12 cellular contexts compared by ENCODE assay signal in the genomic region with DNA sequence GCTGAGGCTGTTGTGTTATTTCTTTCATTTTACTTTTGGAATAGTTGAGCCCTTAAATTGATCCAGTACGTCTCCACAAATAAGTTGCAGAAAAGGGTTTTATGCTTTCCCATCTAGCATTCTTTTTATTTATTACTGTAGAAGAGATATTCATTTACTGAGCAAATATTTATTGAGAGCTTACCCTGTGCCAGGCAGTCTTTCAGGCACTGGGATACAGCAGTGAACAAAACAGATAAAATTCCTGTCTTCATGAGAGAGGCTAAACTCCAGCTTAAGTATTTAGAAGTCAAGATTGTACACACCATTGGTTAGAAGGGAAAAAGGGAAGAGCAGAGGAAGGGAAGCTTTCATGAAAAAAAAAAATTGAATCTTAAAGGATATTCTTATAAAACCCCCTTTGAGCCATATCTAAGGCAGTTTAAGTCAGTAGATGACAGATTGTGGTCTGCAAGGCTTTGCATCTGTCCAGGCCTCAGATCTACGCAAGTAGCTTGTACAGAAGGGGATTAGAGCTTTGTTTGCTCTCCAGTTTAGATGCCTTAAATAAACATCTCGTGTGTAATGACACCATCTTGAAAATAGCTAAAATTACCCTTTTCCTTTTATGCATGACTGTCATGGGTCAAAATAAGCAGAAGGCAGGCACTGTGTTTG. TPM values are rescaled to one million over a fixed set of nuclear protein-coding genes. Genes with fewer than 3 reads are reported as not detected.
A peak's percentile ranks its signal among the peaks of the same experiment; 100 is the strongest.
DNase-seq lines count a peak whose midpoint lies in the region; ATAC-seq and TF ChIP-seq lines count a peak whose summit lies in the region.
"Had no signal": no experiment of that assay in that cellular context is flagged by ENCODE, and none has a peak within 500 bp of the region (broad histone marks: within the 10 kb centered on the region; RNA-seq: fewer than 3 reads in every experiment).

No MANE protein-coding gene starts in this region.

- H4K91ac ChIP-seq in mesenchymal stem cell (ENCODE audit: low read length), result no peak overlapping the region

- H3K36me3 ChIP-seq in mesenchymal stem cell (ENCODE audit: control insufficient read depth in 1 of 2, insufficient read depth in 2 of 2, low read depth in 1 of 2, low read length in 2 of 2) (peaks cover 8 to 59% of the 10 kb centered on the region in 2 experiments), gastrocnemius medialis (no peaks in the 10 kb centered on the region)

- H4K8ac ChIP-seq in mesenchymal stem cell (ENCODE audit: low read length), result no peak overlapping the region

- no peak overlapping the region for H2BK12ac ChIP-seq in mesenchymal stem cell (ENCODE audit: low read length in 2 of 2)

- peaks cover 38% of the 10 kb centered on the region for H3K79me1 ChIP-seq in mesenchymal stem cell (replicated peaks; ENCODE audit: low read length, poor library complexity, severe bottlenecking)

- no peak overlapping the region for H2AK5ac ChIP-seq in mesenchymal stem cell (ENCODE audit: low read length, severe bottlenecking)

- TF ChIP-seq POLR2A in gastrocnemius medialis (IDR thresholded peaks at IDR 0.05), result no peak

- H3K4me2 ChIP-seq in mesenchymal stem cell (ENCODE audit: low read length, poor library complexity, severe bottlenecking), result no peak overlapping the region

- no peak overlapping the region for H3K4ac ChIP-seq in mesenchymal stem cell (ENCODE audit: low read depth in 1 of 2, low read length in 2 of 2)

- H3K4me3 ChIP-seq in mesenchymal stem cell (ENCODE audit: insufficient read depth in 1 of 2, low read depth in 1 of 2, low read length in 2 of 2), result no peak overlapping the region
- H3K4me3 ChIP-seq in gastrocnemius medialis, result no peak overlapping the region

- H3K27ac ChIP-seq in mesenchymal stem cell (ENCODE audit: low read length, poor library complexity, severe bottlenecking) (no peak overlapping the region), gastrocnemius medialis (peak overlapping the region in 1 of 4 donors; percentile 57)

- CTCF ChIA-PET in WTC11 (lab: Charles Lee), result interaction anchor here (1.2 to 2.1 kb wide), 3 partner anchors 58 to 85 kb away, joined by 3 to 8 read pairs (median 6); a partner anchor contains a TSS

- POLR2A ChIA-PET in WTC11 (lab: Charles Lee), result interaction anchor here (0.5 to 1.4 kb wide), 2 partner anchors 13 to 211 kb away, joined by 3 to 9 read pairs; no protein-coding TSS in a partner anchor

- H3K14ac ChIP-seq in mesenchymal stem cell (ENCODE audit: low read length in 2 of 2), result no peak overlapping the region

- in situ Hi-C loops in gastrocnemius medialis (cut with MboI; ENCODE audit: low sequenced_read_pairs in 4 of 4), result no loop called here

- H2BK15ac ChIP-seq in mesenchymal stem cell (ENCODE audit: low read depth, poor library complexity, severe bottlenecking), result no peak overlapping the region

- H3K23ac ChIP-seq in mesenchymal stem cell (ENCODE audit: low read length in 2 of 2), result no peak overlapping the region

- H3K4me1 ChIP-seq in mesenchymal stem cell (ENCODE audit: control insufficient read depth, insufficient read depth, low read depth, low read length) (peaks cover 9% of the 10 kb centered on the region), gastrocnemius medialis (peaks cover 0 to 6% of the 10 kb centered on the region in 2 donors)

- no peak overlapping the region for H2BK5ac ChIP-seq in mesenchymal stem cell (ENCODE audit: low read depth, low read length, poor library complexity, severe bottlenecking)

- 83% methylated on average over 1 of the region's 3 CpGs for WGBS in mesenchymal stem cell

- peak overlapping the region; percentile 63 for H3K27ac Mint-ChIP-seq in WTC11
- H3K27ac Mint-ChIP-seq in chondrocyte (ENCODE audit: unreplicated experiment), result no peak overlapping the region
- no peak overlapping the region for H3K27ac Mint-ChIP-seq in endothelial cell (ENCODE audit: unreplicated experiment)

- no peak overlapping the region for H3K9ac ChIP-seq in mesenchymal stem cell (ENCODE audit: low read length)

- TF ChIP-seq CTCF in WTC11 (IDR thresholded peaks at IDR 0.05) (no peak), chondrocyte (IDR thresholded peaks at IDR 0.05) (no peak), gastrocnemius medialis (IDR thresholded peaks at IDR 0.05 in 4 of 5, conservative IDR thresholded peaks at IDR 0.05 in 1 of 5) (no peak), endothelial cell (IDR thresholded peaks at IDR 0.05; ENCODE audit: unreplicated experiment) (no peak)

- H3K9me3 Mint-ChIP-seq in WTC11 (no peaks in the 10 kb centered on the region; the same call in 1 of the 2 replicates), chondrocyte (ENCODE audit: low read depth) (no peaks in the 10 kb centered on the region), endothelial cell (ENCODE audit: unreplicated experiment) (no peaks in the 10 kb centered on the region)
- H3K9me3 Mint-ChIP-seq: activated T-cell treated with anti-CD3 and anti-CD28 coated beads, Interleukin-2, amount 50 U/mL, for 4 hours had no signal

- DNase-seq in DMS 273 (lab: John Stamatoyannopoulos, UW; ENCODE audit: unreplicated experiment), result peak; percentile 58
- DNase-seq in NCI-H146 treated with DMSO at 0.1 percent for 48 hours (lab: John Stamatoyannopoulos, UW; ENCODE audit: unreplicated experiment), result peak; percentile 1
- DNase-seq in WTC11 (ENCODE audit: low spot score), result no peak
- DNase-seq in mesenchymal stem cell, result peak; percentile 82
- DNase-seq in activated CD8-positive, alpha-beta memory T cell treated with anti-CD3 and anti-CD28 coated beads, Interleukin-2, amount 50 U/mL, for 4 hours, result no peak
- no peak for DNase-seq in chondrocyte (ENCODE audit: low spot score)
- no peak for DNase-seq in gastrocnemius medialis
- no peak for DNase-seq in endothelial cell (ENCODE audit: low spot score)
- DNase-seq: activated T-cell treated with anti-CD3 and anti-CD28 coated beads, Interleukin-2, amount 50 U/mL, for 4 hours; NCI-H1694; T-helper 1 cell had no signal

- intact Hi-C loops in gastrocnemius medialis (cut with DNase I; ENCODE audit: low total_unique reads), result no loop called here

- ATAC-seq in WTC11 (no peak), gastrocnemius medialis (no peak)
- ATAC-seq: activated T-cell treated with anti-CD3 and anti-CD28 coated beads, Interleukin-2, amount 50 U/mL, for 4 hours; Panc1 had no signal

- H3K27me3 Mint-ChIP-seq in WTC11 (ENCODE audit: low read depth) (no peaks in the 10 kb centered on the region), chondrocyte (ENCODE audit: low read depth) (no peaks in the 10 kb centered on the region), endothelial cell (ENCODE audit: unreplicated experiment) (peaks cover 2% of the 10 kb centered on the region)

- H3K18ac ChIP-seq in mesenchymal stem cell (ENCODE audit: low read depth in 1 of 2, low read length in 2 of 2), result peak overlapping the region in 1 of 2 experiments; percentile 46

- H3K4me3 Mint-ChIP-seq in WTC11 (no peak overlapping the region), chondrocyte (ENCODE audit: unreplicated experiment) (no peak overlapping the region), endothelial cell (ENCODE audit: unreplicated experiment) (no peak overlapping the region)
- H3K4me3 Mint-ChIP-seq: activated T-cell treated with anti-CD3 and anti-CD28 coated beads, Interleukin-2, amount 50 U/mL, for 4 hours had no signal

- H3K36me3 Mint-ChIP-seq in WTC11, result peaks cover 5% of the 10 kb centered on the region
- peaks cover 3% of the 10 kb centered on the region for H3K36me3 Mint-ChIP-seq in chondrocyte (ENCODE audit: low read depth)
- peaks cover 5% of the 10 kb centered on the region for H3K36me3 Mint-ChIP-seq in endothelial cell (ENCODE audit: low read depth, unreplicated experiment)

- H2AFZ ChIP-seq in mesenchymal stem cell (ENCODE audit: low read depth, low read length), result no peak overlapping the region

- H3K4me1 Mint-ChIP-seq in WTC11 (peaks cover 41% of the 10 kb centered on the region), chondrocyte (ENCODE audit: low read depth) (peaks cover 42% of the 10 kb centered on the region), endothelial cell (ENCODE audit: unreplicated experiment) (peaks cover 19% of the 10 kb centered on the region)

- no peak overlapping the region for H2BK120ac ChIP-seq in mesenchymal stem cell (ENCODE audit: low read depth, low read length)

- H3K27me3 ChIP-seq in mesenchymal stem cell (ENCODE audit: control insufficient read depth in 1 of 2, insufficient read depth in 1 of 2, low read length in 2 of 2), result no peaks in the 10 kb centered on the region
- no peaks in the 10 kb centered on the region for H3K27me3 ChIP-seq in gastrocnemius medialis

- H3K9me3 ChIP-seq in mesenchymal stem cell (ENCODE audit: control insufficient read depth, low read length) (no peaks in the 10 kb centered on the region), gastrocnemius medialis (no peaks in the 10 kb centered on the region)

TF ChIP-seq in WTC11, 78 proteins besides CTCF, POLR2A, EP300 and RAD21:
- TF ChIP-seq ZNF396 (CRISPR knock-in tag; IDR thresholded peaks at IDR 0.05; ENCODE audit: borderline replicate concordance), result no peak

RNA-seq across cellular contexts. Expression of a gene that starts 58.3 kb away (rescaled TPM):
- total RNA-seq in WTC11 (2021), result 39.0 to 43.6 TPM (median 43.5 TPM) in 3 replicates
- polyA plus RNA-seq in mesenchymal stem cell (2013, experiment 1 of 2), result 35.3 TPM
- polyA plus RNA-seq in mesenchymal stem cell (2013, experiment 2 of 2), result 35.3 TPM
- total RNA-seq in chondrocyte, result 64.7 to 116 TPM (median 114 TPM) in 3 replicates
- total RNA-seq in gastrocnemius medialis, result 10 to 100 TPM in 2 of 4 donors, 1 to 10 TPM in 2; 7.0 to 10.8 (median 10.0) TPM
- 81.0 TPM for total RNA-seq in endothelial cell (ENCODE audit: unreplicated experiment)

Comparison
In these comparisons a context has a peak if more than half of its experiments do, and no peak if none do; other contexts are left out.
1. DNase-seq: peak in DMS 273 (single experiment), NCI-H146 treated with DMSO at 0.1 percent for 48 hours (single experiment) and mesenchymal stem cell (single experiment); none in WTC11 (single experiment), activated CD8-positive, alpha-beta memory T cell treated with anti-CD3 and anti-CD28 coated beads, Interleukin-2, amount 50 U/mL, for 4 hours (single experiment), chondrocyte (single experiment), gastrocnemius medialis (0 of 2) and endothelial cell (single experiment).